ENCODE assay signal across 8 cellular contexts in the genomic region with DNA sequence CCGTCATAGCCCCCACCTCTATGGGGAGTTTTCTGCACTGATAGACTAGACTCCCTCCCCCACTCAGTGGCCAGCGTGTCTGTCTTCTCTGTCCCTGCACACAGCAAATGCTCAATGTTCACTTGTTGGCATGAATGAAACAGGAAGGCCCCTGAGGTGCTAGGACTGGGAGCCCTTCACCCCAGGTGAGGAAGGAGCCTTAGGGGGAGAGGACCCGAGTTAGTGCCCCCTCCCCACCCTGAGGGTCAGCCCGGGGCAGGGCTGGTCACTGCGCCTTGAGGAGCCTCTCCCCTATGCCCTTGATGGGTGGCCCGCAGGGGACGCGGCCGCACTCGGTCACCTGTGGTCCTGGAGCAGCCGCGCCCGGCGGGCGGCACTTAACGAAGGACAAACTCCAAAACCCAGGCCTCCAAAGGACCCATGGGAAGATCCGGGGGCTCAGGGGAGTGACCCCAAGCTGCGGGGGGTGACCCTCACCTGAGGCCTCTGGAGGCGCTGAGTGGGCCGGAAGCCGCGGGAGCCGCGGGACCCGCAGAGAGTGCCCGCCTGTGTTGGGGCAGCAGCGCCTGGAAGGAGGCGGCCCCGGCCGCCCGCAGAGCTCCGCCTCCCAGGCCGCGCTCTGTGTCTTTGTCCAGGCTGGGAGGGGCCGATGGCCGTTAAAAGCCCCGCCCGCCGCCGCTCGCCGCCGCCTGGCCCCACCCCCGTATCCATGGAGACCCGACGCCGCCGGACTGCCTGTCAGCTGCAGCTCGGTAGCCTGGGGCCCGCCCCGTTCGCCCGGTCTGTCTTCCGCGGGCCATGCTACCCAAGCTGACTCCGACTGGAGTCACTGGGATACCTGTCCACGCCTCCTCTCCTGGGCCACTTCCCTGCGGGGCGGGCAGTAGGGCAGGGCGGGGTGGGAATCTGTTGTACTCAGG. TPM values are rescaled to one million over a fixed set of nuclear protein-coding genes. Genes with fewer than 3 reads are reported as not detected.
DNase-seq lines count a peak whose midpoint lies in the region; ATAC-seq and TF ChIP-seq lines count a peak whose summit lies in the region.

No MANE protein-coding gene starts in this region.

- 2 to 3% methylated on average over 29 of the region's 60 CpGs for WGBS in lower leg skin, 2 donors

- TF ChIP-seq POLR2A in lower leg skin (IDR thresholded peaks at IDR 0.05) = no peak

- peak overlapping the region; percentile 46 to 95 (median 73) for H3K4me3 ChIP-seq in dorsolateral prefrontal cortex
- H3K4me3 ChIP-seq in lower leg skin (ENCODE audit: low read depth, poor library complexity, severe bottlenecking) = peak overlapping the region; percentile 36

- intact Hi-C loops in dorsolateral prefrontal cortex (cut with DNase I) (no loop called here), lower leg skin (cut with DNase I; ENCODE audit: low total_unique reads) (no loop called here)

- H3K27ac ChIP-seq in C4-2B (peak overlapping the region; percentile 57), dorsolateral prefrontal cortex (peak overlapping the region in 32 of 59 donors; percentile 5 to 78 (median 48))

- TF ChIP-seq CTCF in C4-2B (conservative IDR thresholded peaks at IDR 0.05) (no peak), dorsolateral prefrontal cortex (IDR thresholded peaks at IDR 0.05 in 54 of 56, conservative IDR thresholded peaks at IDR 0.05 in 2 of 56; ENCODE audit: low read depth in 1 of 56, partially characterized antibody in 56 of 56) (peak in 2 of 56 donors; percentile 10 to 12), lower leg skin (IDR thresholded peaks at IDR 0.05) (no peak)

- no peaks in the 10 kb centered on the region for H3K27me3 ChIP-seq in dorsolateral prefrontal cortex

- ATAC-seq in GM19351 (IDR thresholded peaks at IDR 0.05; ENCODE audit: unreplicated experiment) (peak; percentile 89), HG03457 (IDR thresholded peaks at IDR 0.05; ENCODE audit: unreplicated experiment) (peak; percentile 67)

- DNase-seq in NCI-H69 (lab: John Stamatoyannopoulos, UW) (peak; percentile 91), dorsolateral prefrontal cortex (peak; percentile 89 to 96 (median 94)), lower leg skin (ENCODE audit: low spot score in 2 of 2) (peak; percentile 94 to 99)
- peak; percentile 92 to 94 for DNase-seq in activated CD4-positive, alpha-beta T cell treated with anti-CD3 and anti-CD28 coated beads, Interleukin-2, amount 50 U/mL, for 48 hours
- peak; percentile 77 for DNase-seq in stimulated activated CD4-positive, alpha-beta T cell treated with anti-CD3 and anti-CD28 coated beads, Interleukin-4, amount 100 ng/mL, for 1 hour

RNA-seq across cellular contexts. Expression of gene FANCD2, which starts 15.4 kb away (rescaled TPM):
- total RNA-seq in dorsolateral prefrontal cortex = 1 to 10 TPM in 119 of 120 experiments, under 1 TPM in 1; 0.71 to 6.8 (median 2.9) TPM
- 1 to 10 TPM; 1.7 to 6.5 (median 3.1) TPM for total RNA-seq in lower leg skin

RNA-seq across cellular contexts. Expression of gene EMC3, which starts 24.2 kb away (rescaled TPM):
- total RNA-seq in dorsolateral prefrontal cortex (10 to 100 TPM; 41.1 to 93.1 (median 69.8) TPM), lower leg skin (100 to 1,000 TPM; 101 to 108 (median 104) TPM)

RNA-seq across cellular contexts. Expression of gene PRRT3, which starts 58.6 kb away (rescaled TPM):
- total RNA-seq in dorsolateral prefrontal cortex (10 to 100 TPM; 13.3 to 49.4 (median 36.1) TPM), lower leg skin (1 to 10 TPM; 3.2 to 6.4 (median 4.0) TPM)

Comparison
In these comparisons a context has a peak if more than half of its experiments do, and no peak if none do; other contexts are left out.
1. Peak in every context shown above with its lines: DNase-seq, ATAC-seq, H3K4me3 ChIP-seq and H3K27ac ChIP-seq.